13 cellular contexts compared by ENCODE assay signal in genomic region chr10:103045961-103046360, GRCh38.
DNase-seq lines count a peak whose midpoint lies in the region; ATAC-seq and TF ChIP-seq lines count a peak whose summit lies in the region.
"Had no signal": no experiment of that assay in that cellular context is flagged by ENCODE, and none has a peak within 500 bp of the region (broad histone marks: within the 10 kb centered on the region; RNA-seq: fewer than 3 reads in every experiment).

No MANE protein-coding gene starts in this region.

- peak overlapping the region; percentile 83 for H3K23ac ChIP-seq in IMR-90 (ENCODE audit: low read depth, low read length)

- H4K20me1 ChIP-seq in IMR-90 (ENCODE audit: insufficient read depth, low read length) = no peaks in the 10 kb centered on the region

- ATAC-seq in IMR-90 (ENCODE audit: low read depth) (no peak), thoracic aorta (ENCODE audit: insufficient number of reproducible peaks, low FRiP score, low read depth) (no peak), GM21717 (IDR thresholded peaks at IDR 0.05; ENCODE audit: unreplicated experiment) (no peak)
- ATAC-seq: A549, GM23338 had no signal

- H2AK9ac ChIP-seq in IMR-90 (replicated peaks; ENCODE audit: low read depth, low read length, poor library complexity) = no peak overlapping the region

- H2BK120ac ChIP-seq in IMR-90 (ENCODE audit: low read depth, low read length) = peak overlapping the region; percentile 92

- H3K27me3 ChIP-seq in IMR-90 (ENCODE audit: control insufficient read depth, insufficient read depth, low read length) (no peaks in the 10 kb centered on the region), brain microvascular endothelial cell (replicated peaks) (no peaks in the 10 kb centered on the region), thoracic aorta (replicated peaks; ENCODE audit: insufficient read depth) (no peaks in the 10 kb centered on the region)

- H3K4me3 ChIP-seq in IMR-90 (ENCODE audit: insufficient read depth, low read depth, low read length) (no peak overlapping the region), brain microvascular endothelial cell (ENCODE audit: low read depth, low read length) (no peak overlapping the region), thoracic aorta (no peak overlapping the region)
- H3K4me3 ChIP-seq: A549, GM23338 had no signal

- CTCF ChIA-PET in IMR-90 (lab: Yijun Ruan, JAX) = interaction anchor here (1.1 kb wide), 1 partner anchor 8 kb away, joined by 4 read pairs; no protein-coding TSS in a partner anchor

- POLR2A ChIA-PET in IMR-90 (lab: Charles Lee; ENCODE audit: unreplicated experiment) = no interaction called here

- H2BK20ac ChIP-seq in IMR-90 (ENCODE audit: low read depth, low read length) = peak overlapping the region; percentile 96

- H3K27ac ChIP-seq in IMR-90 (ENCODE audit: insufficient read depth, low read length) (peak overlapping the region; percentile 95), brain microvascular endothelial cell (peak overlapping the region; percentile 50), thoracic aorta (peak overlapping the region; percentile 89 to 90)
- H3K27ac ChIP-seq: A549 had no signal

- H3K4me3 Mint-ChIP-seq in glutamatergic neuron (ENCODE audit: unreplicated experiment) = no peak overlapping the region
- H3K4me3 Mint-ChIP-seq: CD8-positive, alpha-beta memory T cell; GM23338 had no signal

- intact Hi-C loops in IMR-90 (cut with micrococcal nuclease) = loop anchor here (1.0 to 10.0 kb wide), 3 partner anchors 8 to 128 kb away; partner anchors contain the start of gene CNNM2

- no peak for TF ChIP-seq CTCF in IMR-90 (conservative IDR thresholded peaks at IDR 0.05; ENCODE audit: low read depth, low read length)
- no peak for TF ChIP-seq CTCF in brain microvascular endothelial cell (IDR thresholded peaks at IDR 0.05; ENCODE audit: low read depth, low read length, missing control alignments)
- TF ChIP-seq CTCF in thoracic aorta (IDR thresholded peaks at IDR 0.05) = no peak
- TF ChIP-seq CTCF in glutamatergic neuron (IDR thresholded peaks at IDR 0.05; ENCODE audit: partially characterized antibody, unreplicated experiment) = no peak

- no peaks in the 10 kb centered on the region for H3K4me1 Mint-ChIP-seq in glutamatergic neuron (ENCODE audit: low read depth, unreplicated experiment)
- H3K4me1 Mint-ChIP-seq: CD8-positive, alpha-beta memory T cell had no signal

- H3K14ac ChIP-seq in IMR-90 (replicated peaks; ENCODE audit: low read depth, low read length) = peak overlapping the region; percentile 98

- H3K4ac ChIP-seq in IMR-90 (ENCODE audit: low read depth, low read length) = peak overlapping the region; percentile 90

- H3K36me3 Mint-ChIP-seq in glutamatergic neuron (ENCODE audit: unreplicated experiment) = no peaks in the 10 kb centered on the region

- H2AFZ ChIP-seq in IMR-90 (replicated peaks; ENCODE audit: low read length, poor library complexity) = no peak overlapping the region
- H2AFZ ChIP-seq: GM23338 had no signal

- no peak overlapping the region; the same call in 1 of the 2 replicates for H3K4me2 ChIP-seq in IMR-90 (ENCODE audit: low read depth, low read length)
- H3K4me2 ChIP-seq: A549 had no signal

- peaks cover 29% of the 10 kb centered on the region for H3K9me1 ChIP-seq in IMR-90 (ENCODE audit: insufficient read depth, low read length)

- H3K56ac ChIP-seq in IMR-90 (ENCODE audit: extremely low read depth, insufficient read depth, low read length) = peak overlapping the region; percentile 33

- peak overlapping the region; percentile 91 for H4K91ac ChIP-seq in IMR-90 (ENCODE audit: insufficient read depth, low read depth, low read length)

- H4K5ac ChIP-seq in IMR-90 (ENCODE audit: low read depth, low read length) = peak overlapping the region; percentile 89

- dilution Hi-C loops in IMR-90 (cut with HindIII; ENCODE audit: low sequenced_read_pairs, unreplicated experiment) = no loop called here

- H3K18ac ChIP-seq in IMR-90 (ENCODE audit: low read depth, low read length) = peak overlapping the region; percentile 97

- H3K4me1 ChIP-seq in IMR-90 (ENCODE audit: control insufficient read depth, insufficient read depth, low read length) (peaks cover 31% of the 10 kb centered on the region), thoracic aorta (ENCODE audit: control insufficient read depth in 1 of 2, low read depth in 2 of 2) (peaks cover 27 to 52% of the 10 kb centered on the region in 2 donors)
- H3K4me1 ChIP-seq: A549, Caco-2 had no signal

- peak overlapping the region; percentile 79 for H2AK5ac ChIP-seq in IMR-90 (ENCODE audit: low read depth, low read length)

- no TSS peak for BruUV-seq in IMR-90 (replicated peaks; lab: Mats Ljungman, UMichigan)

- DNase-seq in IMR-90 (no peak), brain microvascular endothelial cell (no peak), thoracic aorta (ENCODE audit: low spot score) (no peak), glutamatergic neuron (no peak)
- DNase-seq in activated CD4-positive, alpha-beta T cell treated with anti-CD3 and anti-CD28 coated beads for 48 hours = no peak
- DNase-seq: Caco-2; CD8-positive, alpha-beta memory T cell; DND-41; GDM1; H7 had no signal

- TF ChIP-seq RAD21 in IMR-90 (IDR thresholded peaks at IDR 0.05; ENCODE audit: low read length) = no peak

- no peaks in the 10 kb centered on the region for H3K9me3 Mint-ChIP-seq in glutamatergic neuron (ENCODE audit: unreplicated experiment)
- H3K9me3 Mint-ChIP-seq: CD8-positive, alpha-beta memory T cell; GM23338 had no signal

- 0 out of 2 replicates have a peak overlapping the region, but pooled peaks have one; percentile 50 for H3K9ac ChIP-seq in IMR-90 (ENCODE audit: low read depth, low read length)

- no peaks in the 10 kb centered on the region for H3K27me3 Mint-ChIP-seq in glutamatergic neuron (ENCODE audit: unreplicated experiment)
- H3K27me3 Mint-ChIP-seq: CD8-positive, alpha-beta memory T cell had no signal

- H3K9me3 ChIP-seq in IMR-90 (ENCODE audit: control insufficient read depth, insufficient read depth, low read length) (no peaks in the 10 kb centered on the region), thoracic aorta (no peaks in the 10 kb centered on the region)
- H3K9me3 ChIP-seq: A549, Caco-2 had no signal

- H3K27ac Mint-ChIP-seq in glutamatergic neuron (ENCODE audit: unreplicated experiment) = no peak overlapping the region

- in situ Hi-C loops in IMR-90 (cut with MboI; ENCODE audit: low sequenced_read_pairs) (no loop called here), brain microvascular endothelial cell (cut with HindIII; ENCODE audit: low pct_ligation_motif_present, low sequenced_read_pairs) (no loop called here)

- H3K79me1 ChIP-seq in IMR-90 (ENCODE audit: low read depth in 1 of 2, low read length in 2 of 2) = peaks cover 40 to 70% of the 10 kb centered on the region in 2 experiments; a peak in 3 of 4 replicates

- TF ChIP-seq POLR2A in IMR-90 (IDR thresholded peaks at IDR 0.05; ENCODE audit: low read depth, low read length) = peak; percentile 27; the same call in 1 of the 2 replicates

- peak overlapping the region; percentile 99 for H2BK5ac ChIP-seq in IMR-90 (ENCODE audit: low read depth, low read length, poor library complexity, severe bottlenecking)

- H4K8ac ChIP-seq in IMR-90 (ENCODE audit: low read depth in 2 of 2, low read length in 2 of 2) = peak overlapping the region; percentile 78 to 79; a peak in 3 of 4 replicates

- no CpG with 5 or more reads among the region's 3 CpGs for WGBS in IMR-90 (ENCODE audit: extremely low coverage in 2 of 2, insufficient read length in 1 of 2), 2 experiments

- H2BK15ac ChIP-seq in IMR-90 (ENCODE audit: low read depth, low read length) = peak overlapping the region; percentile 86; the same call in 2 of the 3 replicates

- H3K36me3 ChIP-seq in IMR-90 (ENCODE audit: control insufficient read depth, insufficient read depth, low read length) (no peaks in the 10 kb centered on the region), brain microvascular endothelial cell (replicated peaks) (no peaks in the 10 kb centered on the region), thoracic aorta (no peaks in the 10 kb centered on the region)

TF ChIP-seq in IMR-90, 13 proteins besides CTCF, POLR2A, EP300 and RAD21:
- TF ChIP-seq MAZ (IDR thresholded peaks at IDR 0.05; ENCODE audit: borderline replicate concordance, low read depth, low read length) (no peak), ELK1 (IDR thresholded peaks at IDR 0.05; ENCODE audit: borderline replicate concordance, low read depth, low read length) (no peak), USF2 (IDR thresholded peaks at IDR 0.05; ENCODE audit: low read depth, low read length) (no peak), BHLHE40 (IDR thresholded peaks at IDR 0.05; ENCODE audit: low read depth, low read length) (no peak), FOS (IDR thresholded peaks at IDR 0.05; ENCODE audit: low read depth, low read length) (no peak), RCOR1 (IDR thresholded peaks at IDR 0.05; ENCODE audit: insufficient replicate concordance, low read length) (no peak), MXI1 (IDR thresholded peaks at IDR 0.05; ENCODE audit: borderline replicate concordance, low read depth, low read length) (no peak), MAFK (IDR thresholded peaks at IDR 0.05; ENCODE audit: low read depth, low read length) (no peak), CEBPB (IDR thresholded peaks at IDR 0.05; ENCODE audit: low read depth, low read length) (no peak), NFE2L2 (IDR thresholded peaks at IDR 0.05; ENCODE audit: low read depth, low read length) (no peak), SMC3 (IDR thresholded peaks at IDR 0.05; ENCODE audit: low read depth, low read length) (no peak), CHD1 (IDR thresholded peaks at IDR 0.05; ENCODE audit: low read depth, low read length) (no peak), RFX5 (IDR thresholded peaks at IDR 0.05; ENCODE audit: low read depth, low read length) (no peak)
TF ChIP-seq in IMR-90: peak in this region for 0.
